Comparison of ENCODE assay signal across 22 cellular contexts in genomic region chr5:140310434-140310833, GRCh38. TPM values are rescaled to one million over a fixed set of nuclear protein-coding genes. Genes with fewer than 3 reads are reported as not detected.
DNase-seq lines count a peak whose midpoint lies in the region; ATAC-seq, FAIRE-seq and TF ChIP-seq lines count a peak whose summit lies in the region.
"Had no signal": no experiment of that assay in that cellular context is flagged by ENCODE, and none has a peak within 500 bp of the region (broad histone marks: within the 10 kb centered on the region; RNA-seq: fewer than 3 reads in every experiment).

No MANE protein-coding gene starts in this region.

- peak overlapping the region in 1 of 2 experiments; percentile 34; a peak in 1 of 4 replicates for H3K9ac ChIP-seq in K562 (ENCODE audit: insufficient read depth in 1 of 2, low read depth in 2 of 2, low read length in 2 of 2)
- H3K9ac ChIP-seq in keratinocyte (ENCODE audit: control insufficient read depth, extremely low read depth, insufficient read depth, low read length) = no peak overlapping the region
- no peak overlapping the region for H3K9ac ChIP-seq in smooth muscle cell (ENCODE audit: low read depth)
- H3K9ac ChIP-seq: BLaER1 had no signal

- TF ChIP-seq CTCF in K562 (IDR thresholded peaks at IDR 0.05 in 2 of 3, conservative IDR thresholded peaks at IDR 0.05 in 1 of 3; ENCODE audit: insufficient read depth in 2 of 3, low read depth in 1 of 3, low read length in 3 of 3) (no peak), keratinocyte (optimal IDR thresholded peaks at IDR 0.05 in 1 of 3, IDR thresholded peaks at IDR 0.05 in 1 of 3, conservative IDR thresholded peaks at IDR 0.05 in 1 of 3; ENCODE audit: extremely low read depth in 1 of 3, insufficient read depth in 2 of 3, low read length in 3 of 3) (no peak), smooth muscle cell (IDR thresholded peaks at IDR 0.05; ENCODE audit: borderline replicate concordance, insufficient read depth, poor library complexity, severe bottlenecking) (no peak)

- WGBS in K562 (ENCODE audit: insufficient coverage, low coverage, missing lambda C conversion rate) = 13% methylated on average over 2 of the region's 2 CpGs
- WGBS in smooth muscle cell (ENCODE audit: low lambda C conversion rate) = 68% methylated on average over 2 of the region's 2 CpGs

- H4K20me1 ChIP-seq in K562 (replicated peaks; ENCODE audit: control insufficient read depth, insufficient read depth, low read length) = no peaks in the 10 kb centered on the region
- no peaks in the 10 kb centered on the region for H4K20me1 ChIP-seq in keratinocyte (ENCODE audit: control insufficient read depth, extremely low read depth, insufficient read depth, low read length)
- no peaks in the 10 kb centered on the region for H4K20me1 ChIP-seq in smooth muscle cell (ENCODE audit: low read depth)
- H4K20me1 ChIP-seq: BLaER1 had no signal

- H3K27ac Mint-ChIP-seq in stimulated activated naive CD8-positive, alpha-beta T cell treated with anti-CD3 and anti-CD28 coated beads, Interleukin-15, amount 100 ng/mL, for 72 hours = no peak overlapping the region
- H3K27ac Mint-ChIP-seq: activated naive CD4-positive, alpha-beta T cell treated with anti-CD3 and anti-CD28 coated beads, Interleukin-2, amount 50 U/mL, for 72 hours; dendritic cell treated with granulocyte-macrophage colony-stimulating factor and Interleukin-4, amounts not matched to agents 40 ng/mL and 50 ng/mL, for 4 days had no signal

- H3K9me3 ChIP-seq in K562 (replicated peaks; ENCODE audit: control insufficient read depth, insufficient read depth, low read depth, low read length) (no peaks in the 10 kb centered on the region), keratinocyte (ENCODE audit: control insufficient read depth, low read depth, low read length) (no peaks in the 10 kb centered on the region), smooth muscle cell (replicated peaks; ENCODE audit: low read depth) (no peaks in the 10 kb centered on the region)
- H3K9me3 ChIP-seq: BLaER1, body of pancreas had no signal

- intact Hi-C loops in K562 (cut with micrococcal nuclease) = no loop called here

- H3K27ac ChIP-seq in K562 (ENCODE audit: extremely low read depth, low read depth, low read length) = peak overlapping the region; percentile 57; the same call in 2 of the 3 replicates
- peak overlapping the region; percentile 39 for H3K27ac ChIP-seq in keratinocyte (ENCODE audit: control insufficient read depth, insufficient read depth, low read length)
- H3K27ac ChIP-seq in smooth muscle cell (ENCODE audit: low read depth) = peak overlapping the region; percentile 84
- H3K27ac ChIP-seq: BLaER1, body of pancreas, SK-N-MC had no signal

- FAIRE-seq in K562 (lab: Jason Lieb, UNC) = no peak
- no peak for FAIRE-seq in keratinocyte (lab: Jason Lieb, UNC)
- FAIRE-seq: kidney had no signal

- CTCF ChIA-PET in K562 (lab: Yijun Ruan, JAX; ENCODE audit: low intra/inter-chr PET ratio) = no interaction called here

- DNase-seq in HT-29 (ENCODE audit: low spot score) (peak; percentile 47), K562 (ENCODE audit: extremely low read depth in 1 of 4, low spot score in 3 of 4) (no peak), keratinocyte (ENCODE audit: low read depth, low spot score) (no peak), smooth muscle cell (lab: John Stamatoyannopoulos, UW; ENCODE audit: unreplicated experiment) (no peak), foreskin melanocyte (no peak), AG08396 (ENCODE audit: low spot score) (no peak)
- DNase-seq in stimulated activated naive CD8-positive, alpha-beta T cell treated with anti-CD3 and anti-CD28 coated beads, Interleukin-15, amount 100 ng/mL, for 72 hours = no peak
- DNase-seq: activated T-cell treated with anti-CD3 and anti-CD28 coated beads, Interleukin-2, amount 50 U/mL, for 1 hour; body of pancreas; DMS 273 treated with DMSO at 0.1 percent for 48 hours; hippocampal formation; KG1; kidney; NCI-H1048; NCI-H2081 treated with DMSO at 0.1 percent for 48 hours; NCI-H524 treated with DMSO at 0.1 percent for 48 hours; occipital lobe; stimulated activated CD4-positive, alpha-beta T cell treated with anti-CD3 and anti-CD28 coated beads, Interleukin-4, amount 100 ng/mL, for 1 hour had no signal

- H3K79me2 ChIP-seq in K562 (ENCODE audit: control insufficient read depth, insufficient read depth, low read length) (no peaks in the 10 kb centered on the region), keratinocyte (ENCODE audit: control insufficient read depth, insufficient read depth, low read length) (no peaks in the 10 kb centered on the region), smooth muscle cell (ENCODE audit: low read depth) (no peaks in the 10 kb centered on the region)

- H2AFZ ChIP-seq in K562 (ENCODE audit: low read depth, low read length) = peak overlapping the region; percentile 73
- no peak overlapping the region for H2AFZ ChIP-seq in keratinocyte (ENCODE audit: control insufficient read depth, low read length)
- peak overlapping the region; percentile 14 for H2AFZ ChIP-seq in smooth muscle cell (ENCODE audit: low read depth)

- H3F3A ChIP-seq in smooth muscle cell (ENCODE audit: low read depth) = peaks cover 21% of the 10 kb centered on the region

- peaks cover 10% of the 10 kb centered on the region for H3K4me1 Mint-ChIP-seq in stimulated activated naive CD8-positive, alpha-beta T cell treated with anti-CD3 and anti-CD28 coated beads, Interleukin-15, amount 100 ng/mL, for 72 hours

- no peak overlapping the region for H3K4me3 ChIP-seq in K562
- H3K4me3 ChIP-seq in keratinocyte (ENCODE audit: control insufficient read depth in 2 of 3, extremely low read depth in 1 of 3, insufficient read depth in 2 of 3, low read depth in 1 of 3, low read length in 3 of 3) = no peak overlapping the region
- no peak overlapping the region for H3K4me3 ChIP-seq in smooth muscle cell
- H3K4me3 ChIP-seq: BLaER1, body of pancreas, SK-N-MC had no signal

- ATAC-seq in K562 = 0 out of 3 replicates have a peak, but pooled peaks have one; percentile 9
- no peak for ATAC-seq in stimulated activated naive CD8-positive, alpha-beta T cell treated with anti-CD3 and anti-CD28 coated beads, Interleukin-15, amount 100 ng/mL, for 72 hours
- ATAC-seq: activated naive CD4-positive, alpha-beta T cell treated with anti-CD3 and anti-CD28 coated beads, Interleukin-2, amount 50 U/mL, for 72 hours; body of pancreas had no signal

- H3K4me1 ChIP-seq in K562 (replicated peaks in 1 of 2; ENCODE audit: control insufficient read depth in 2 of 2, insufficient read depth in 2 of 2, low read length in 2 of 2) (peaks cover 0 to 26% of the 10 kb centered on the region in 2 experiments; a peak in 4 of 5 replicates), keratinocyte (ENCODE audit: control insufficient read depth, extremely low read depth, insufficient read depth, low read length) (peaks cover 33% of the 10 kb centered on the region), smooth muscle cell (ENCODE audit: low read depth) (peaks cover 10% of the 10 kb centered on the region)
- H3K4me1 ChIP-seq: body of pancreas had no signal

- in situ Hi-C loops in K562 (cut with MboI) = no loop called here

- no peaks in the 10 kb centered on the region for H3K9me1 ChIP-seq in K562 (ENCODE audit: control insufficient read depth, insufficient read depth, low read length)
- no peaks in the 10 kb centered on the region for H3K9me1 ChIP-seq in keratinocyte (ENCODE audit: control insufficient read depth, extremely low read depth, insufficient read depth, low read length)

- H3K4me2 ChIP-seq in K562 (ENCODE audit: insufficient read depth, low read length) = peak overlapping the region; percentile 42; the same call in 1 of the 2 replicates
- peak overlapping the region; percentile 69 for H3K4me2 ChIP-seq in keratinocyte (ENCODE audit: control insufficient read depth, extremely low read depth, insufficient read depth, low read depth, low read length)
- H3K4me2 ChIP-seq in smooth muscle cell = peak overlapping the region; percentile 65
- H3K4me2 ChIP-seq: BLaER1 had no signal

- POLR2A ChIA-PET in K562 (lab: Yijun Ruan, JAX) = interaction anchor here (0.6 to 2.4 kb wide), 6 partner anchors 7 to 177 kb away, joined by 3 to 9 read pairs (median 4); partner anchors contain the start of genes HBEGF and PFDN1

- H3K27me3 Mint-ChIP-seq in stimulated activated naive CD8-positive, alpha-beta T cell treated with anti-CD3 and anti-CD28 coated beads, Interleukin-15, amount 100 ng/mL, for 72 hours = peaks cover 34% of the 10 kb centered on the region

- H3K4me3 Mint-ChIP-seq in stimulated activated naive CD8-positive, alpha-beta T cell treated with anti-CD3 and anti-CD28 coated beads, Interleukin-15, amount 100 ng/mL, for 72 hours = no peak overlapping the region
- H3K4me3 Mint-ChIP-seq: dendritic cell treated with granulocyte-macrophage colony-stimulating factor and Interleukin-4, amounts not matched to agents 40 ng/mL and 50 ng/mL, for 4 days had no signal

- no TSS peak for BruUV-seq in K562 (replicated peaks; lab: Mats Ljungman, UMichigan)

- H3K36me3 ChIP-seq in K562 (ENCODE audit: control insufficient read depth, insufficient read depth, low read length) (no peaks in the 10 kb centered on the region), keratinocyte (ENCODE audit: control insufficient read depth in 2 of 2, extremely low read depth in 1 of 2, insufficient read depth in 2 of 2, low read length in 2 of 2) (no peaks in the 10 kb centered on the region), smooth muscle cell (ENCODE audit: low read depth) (no peaks in the 10 kb centered on the region)
- H3K36me3 ChIP-seq: BLaER1 had no signal

- H3K27me3 ChIP-seq in K562 (ENCODE audit: control insufficient read depth in 2 of 2, insufficient read depth in 2 of 2, low read length in 2 of 2) = no peaks in the 10 kb centered on the region
- no peaks in the 10 kb centered on the region for H3K27me3 ChIP-seq in keratinocyte (ENCODE audit: control insufficient read depth, extremely low read depth, insufficient read depth, low read length)
- H3K27me3 ChIP-seq in smooth muscle cell (ENCODE audit: low read depth) = no peaks in the 10 kb centered on the region
- H3K27me3 ChIP-seq: BLaER1, body of pancreas had no signal

- no peak for TF ChIP-seq POLR2A in K562 (conservative IDR thresholded peaks at IDR 0.05)

- dilution Hi-C loops in keratinocyte (cut with MboI; ENCODE audit: extremely low pct_ligation_motif_present, low sequenced_read_pairs) = loop anchor here (10.0 kb wide), 1 partner anchor 46 kb away; no protein-coding TSS in a partner anchor

- no peak for TF ChIP-seq EP300 in K562 (IDR thresholded peaks at IDR 0.05; ENCODE audit: low read length)

- H3K9me3 Mint-ChIP-seq in stimulated activated naive CD8-positive, alpha-beta T cell treated with anti-CD3 and anti-CD28 coated beads, Interleukin-15, amount 100 ng/mL, for 72 hours = no peaks in the 10 kb centered on the region
- H3K9me3 Mint-ChIP-seq: activated naive CD4-positive, alpha-beta T cell treated with anti-CD3 and anti-CD28 coated beads, Interleukin-2, amount 50 U/mL, for 72 hours; dendritic cell treated with granulocyte-macrophage colony-stimulating factor and Interleukin-4, amounts not matched to agents 40 ng/mL and 50 ng/mL, for 4 days had no signal

- TF ChIP-seq RAD21 in K562 (CRISPR knock-in tag; conservative IDR thresholded peaks at IDR 0.05 in 1 of 2, IDR thresholded peaks at IDR 0.05 in 1 of 2) = no peak

RNA-seq across cellular contexts. Expression of gene PFDN1, which starts 7.5 kb away (rescaled TPM):
- total RNA-seq in HT-29 (2014; rRNA removed; shearing (Covaris generic)) = 60.7 and 61.2 TPM in 2 replicates
- 29.2 and 32.1 TPM in 2 replicates for total RNA-seq in K562 (2011; cell fraction: chromatin; rRNA removed; ENCODE audit: low replicate concordance)
- total RNA-seq in K562 (2011; cell fraction: nucleolus; rRNA removed) = 15.8 and 17.2 TPM in 2 replicates
- 16.6 and 29.8 TPM in 2 replicates for total RNA-seq in K562 (2011; cell fraction: nucleoplasm; rRNA removed)
- 45.5 and 51.1 TPM in 2 replicates for total RNA-seq in K562 (2014; rRNA removed)
- 75.7 and 88.5 TPM in 2 replicates for total RNA-seq in K562 (2014; rRNA removed; fragmentation: Illumina TruSeq; extraction: Trizol)
- 71.1 and 79.5 TPM in 2 replicates for total RNA-seq in K562 (2015; rRNA removed; fragmentation: Illumina TruSeq; extraction: Trizol)
- 49.3 and 50.3 TPM in 2 replicates for total RNA-seq in K562 (2021)
- 78.0 and 78.2 TPM in 2 replicates for polyA plus RNA-seq in K562 (2011; rRNA removed)
- polyA plus RNA-seq in K562 (2011; cell fraction: cytosol; rRNA removed) = 89.8 and 92.6 TPM in 2 replicates
- polyA plus RNA-seq in K562 (2011; cell fraction: nucleus; rRNA removed) = 28.5 and 34.0 TPM in 2 replicates
- polyA plus RNA-seq in K562 (2012) = 55.2 and 148 TPM in 2 replicates
- 99.3 and 119 TPM in 2 replicates for polyA plus RNA-seq in K562 (2014; fragmentation: Illumina TruSeq; extraction: Trizol)
- polyA plus RNA-seq in K562 (2014; fragmentation: Nextera tagmentation; extraction: Ambion mirVana) = 100 to 1,000 TPM; 152 to 215 TPM
- polyA plus RNA-seq in K562 (2014; rRNA removed) = 70.9 and 72.6 TPM in 2 replicates
- polyA minus RNA-seq in K562 (2011; rRNA and poly(A)+ RNA removed) = 81.1 and 111 TPM in 2 replicates
- polyA minus RNA-seq in K562 (2011; cell fraction: cytosol; rRNA and poly(A)+ RNA removed) = 29.9 and 39.3 TPM in 2 replicates
- 7.5 and 14.9 TPM in 2 replicates for polyA minus RNA-seq in K562 (2011; cell fraction: nucleus; rRNA and poly(A)+ RNA removed)
- polyA plus RNA-seq in keratinocyte = 77.2 to 101 TPM (median 79.0 TPM) in 3 replicates
- 192 TPM for polyA plus RNA-seq in keratinocyte (2011; ENCODE audit: low read depth)
- polyA plus RNA-seq in keratinocyte (2011; cell fraction: cytosol; rRNA removed) = 100 and 122 TPM in 2 replicates
- 40.9 and 43.3 TPM in 2 replicates for polyA plus RNA-seq in keratinocyte (2011; cell fraction: nucleus; rRNA removed)
- polyA plus RNA-seq in keratinocyte (2012; ENCODE audit: low replicate concordance) = 87.4 and 90.1 TPM in 2 replicates
- polyA minus RNA-seq in keratinocyte = 79.0 to 84.7 TPM (median 83.4 TPM) in 3 replicates
- 41.4 TPM for polyA minus RNA-seq in keratinocyte (2011; cell fraction: cytosol; rRNA and poly(A)+ RNA removed)
- 15.2 and 19.6 TPM in 2 replicates for polyA minus RNA-seq in keratinocyte (2011; cell fraction: nucleus; rRNA and poly(A)+ RNA removed)
- total RNA-seq in smooth muscle cell = 140 and 154 TPM in 2 replicates
- 145 and 159 TPM in 2 replicates for polyA plus RNA-seq in smooth muscle cell

RNA-seq across cellular contexts. Expression of gene HBEGF, which starts 36.0 kb away (rescaled TPM):
- total RNA-seq in HT-29 (2014; rRNA removed; shearing (Covaris generic)) = 40.9 and 46.3 TPM in 2 replicates
- 1.1 and 4.5 TPM in 2 replicates for total RNA-seq in K562 (2011; cell fraction: chromatin; rRNA removed; ENCODE audit: low replicate concordance)
- 1.7 and 2.3 TPM in 2 replicates for total RNA-seq in K562 (2011; cell fraction: nucleolus; rRNA removed)
- 2.2 and 3.7 TPM in 2 replicates for total RNA-seq in K562 (2011; cell fraction: nucleoplasm; rRNA removed)
- total RNA-seq in K562 (2014; rRNA removed) = 0.36 and 1.4 TPM in 2 replicates
- total RNA-seq in K562 (2014; rRNA removed; fragmentation: Illumina TruSeq; extraction: Trizol) = 0.47 and 0.77 TPM in 2 replicates
- 0.65 and 0.75 TPM in 2 replicates for total RNA-seq in K562 (2015; rRNA removed; fragmentation: Illumina TruSeq; extraction: Trizol)
- 0.65 and 0.98 TPM in 2 replicates for total RNA-seq in K562 (2021)
- polyA plus RNA-seq in K562 (2011; rRNA removed) = 0.45 and 0.60 TPM in 2 replicates
- polyA plus RNA-seq in K562 (2011; cell fraction: cytosol; rRNA removed) = 0.19 and 0.27 TPM in 2 replicates
- polyA plus RNA-seq in K562 (2011; cell fraction: nucleus; rRNA removed) = 0.25 and 0.78 TPM in 2 replicates
- polyA plus RNA-seq in K562 (2012) = 0.47 and 0.69 TPM in 2 replicates
- polyA plus RNA-seq in K562 (2014; fragmentation: Illumina TruSeq; extraction: Trizol) = 0.79 and 1.1 TPM in 2 replicates
- under 1 TPM; 0.11 to 0.29 TPM for polyA plus RNA-seq in K562 (2014; fragmentation: Nextera tagmentation; extraction: Ambion mirVana)
- 0.62 and 0.78 TPM in 2 replicates for polyA plus RNA-seq in K562 (2014; rRNA removed)
- polyA minus RNA-seq in K562 (2011; rRNA and poly(A)+ RNA removed) = 0.18 and 0.28 TPM in 2 replicates
- 0.38 TPM in 1 of 2 replicates, not detected in the other for polyA minus RNA-seq in K562 (2011; cell fraction: cytosol; rRNA and poly(A)+ RNA removed)
- 0.11 and 0.67 TPM in 2 replicates for polyA minus RNA-seq in K562 (2011; cell fraction: nucleus; rRNA and poly(A)+ RNA removed)
- polyA plus RNA-seq in keratinocyte = 29.0 to 53.1 TPM (median 34.2 TPM) in 3 replicates
- polyA plus RNA-seq in keratinocyte (2011; ENCODE audit: low read depth) = 45.6 TPM
- 24.8 and 37.0 TPM in 2 replicates for polyA plus RNA-seq in keratinocyte (2011; cell fraction: cytosol; rRNA removed)
- 108 and 131 TPM in 2 replicates for polyA plus RNA-seq in keratinocyte (2011; cell fraction: nucleus; rRNA removed)
- polyA plus RNA-seq in keratinocyte (2012; ENCODE audit: low replicate concordance) = 22.1 and 109 TPM in 2 replicates
- polyA minus RNA-seq in keratinocyte = 11.6 to 23.4 TPM (median 17.4 TPM) in 3 replicates
- polyA minus RNA-seq in keratinocyte (2011; cell fraction: cytosol; rRNA and poly(A)+ RNA removed) = 13.8 TPM
- polyA minus RNA-seq in keratinocyte (2011; cell fraction: nucleus; rRNA and poly(A)+ RNA removed) = 30.2 and 41.6 TPM in 2 replicates
- 36.7 and 46.0 TPM in 2 replicates for total RNA-seq in smooth muscle cell
- polyA plus RNA-seq in smooth muscle cell = 33.8 and 37.1 TPM in 2 replicates

RNA-seq across cellular contexts. Expression of gene SLC4A9, which starts 49.6 kb away (rescaled TPM):
- total RNA-seq in HT-29 (2014; rRNA removed; shearing (Covaris generic)) = 0.08 and 0.86 TPM in 2 replicates
- total RNA-seq in K562 (2011; cell fraction: chromatin; rRNA removed; ENCODE audit: low replicate concordance) = 0.53 TPM in 1 of 2 replicates, not detected in the other
- total RNA-seq in K562 (2011; cell fraction: nucleolus; rRNA removed) = 0.17 and 0.39 TPM in 2 replicates
- total RNA-seq in K562 (2011; cell fraction: nucleoplasm; rRNA removed) = 0.23 TPM in 1 of 2 replicates, not detected in the other
- total RNA-seq in K562 (2014; rRNA removed) = 0.05 TPM in 1 of 2 replicates, not detected in the other
- total RNA-seq in K562 (2014; rRNA removed; fragmentation: Illumina TruSeq; extraction: Trizol) = not detected in 2 replicates
- not detected in 2 replicates for total RNA-seq in K562 (2015; rRNA removed; fragmentation: Illumina TruSeq; extraction: Trizol)
- total RNA-seq in K562 (2021) = not detected in 2 replicates
- polyA plus RNA-seq in K562 (2011; rRNA removed) = 0.13 TPM in 1 of 2 replicates, not detected in the other
- 0.03 TPM in 1 of 2 replicates, not detected in the other for polyA plus RNA-seq in K562 (2011; cell fraction: cytosol; rRNA removed)
- 0.17 and 0.20 TPM in 2 replicates for polyA plus RNA-seq in K562 (2011; cell fraction: nucleus; rRNA removed)
- polyA plus RNA-seq in K562 (2012) = 0.03 TPM in 1 of 2 replicates, not detected in the other
- not detected in 2 replicates for polyA plus RNA-seq in K562 (2014; fragmentation: Illumina TruSeq; extraction: Trizol)
- not detected for polyA plus RNA-seq in K562 (2014; fragmentation: Nextera tagmentation; extraction: Ambion mirVana)
- polyA plus RNA-seq in K562 (2014; rRNA removed) = not detected in 2 replicates
- polyA minus RNA-seq in K562 (2011; rRNA and poly(A)+ RNA removed) = not detected in 2 replicates
- not detected in 2 replicates for polyA minus RNA-seq in K562 (2011; cell fraction: cytosol; rRNA and poly(A)+ RNA removed)
- 0.11 and 0.13 TPM in 2 replicates for polyA minus RNA-seq in K562 (2011; cell fraction: nucleus; rRNA and poly(A)+ RNA removed)
- 0.04 to 0.14 TPM (median 0.07 TPM) in 3 replicates for polyA plus RNA-seq in keratinocyte
- polyA plus RNA-seq in keratinocyte (2011; ENCODE audit: low read depth) = not detected
- polyA plus RNA-seq in keratinocyte (2011; cell fraction: cytosol; rRNA removed) = 0.09 TPM in 1 of 2 replicates, not detected in the other
- 0.13 and 0.25 TPM in 2 replicates for polyA plus RNA-seq in keratinocyte (2011; cell fraction: nucleus; rRNA removed)
- 0.06 and 0.07 TPM in 2 replicates for polyA plus RNA-seq in keratinocyte (2012; ENCODE audit: low replicate concordance)
- not detected in 3 replicates for polyA minus RNA-seq in keratinocyte
- not detected for polyA minus RNA-seq in keratinocyte (2011; cell fraction: cytosol; rRNA and poly(A)+ RNA removed)
- polyA minus RNA-seq in keratinocyte (2011; cell fraction: nucleus; rRNA and poly(A)+ RNA removed) = 0.11 TPM in 1 of 2 replicates, not detected in the other
- total RNA-seq in smooth muscle cell = not detected in 2 replicates
- not detected in 2 replicates for polyA plus RNA-seq in smooth muscle cell
- total RNA-seq: body of pancreas had no signal
